Comparison of ENCODE assay signal across 27 cellular contexts in genomic region chr1:245764040-245764439, GRCh38.
"Had no signal": no experiment of that assay in that cellular context is flagged by ENCODE, and none has a peak within 500 bp of the region (broad histone marks: within the 10 kb centered on the region; RNA-seq: fewer than 3 reads in every experiment).

No MANE protein-coding gene starts in this region.

- DNase-seq: activated CD4-positive, alpha-beta T cell treated with anti-CD3 and anti-CD28 coated beads, Interleukin-2, amount 50 U/mL, for 1 hour; activated CD8-positive, alpha-beta T cell treated with anti-CD3 and anti-CD28 coated beads for 36 hours; activated effector memory CD4-positive, alpha-beta T cell treated with Interleukin-2 at 50 U/mL for 16 hours; activated naive CD4-positive, alpha-beta T cell treated with Interleukin-2 at 50 U/mL for 16 hours; activated T-cell treated with anti-CD3 and anti-CD28 coated beads, Interleukin-2, amount 50 U/mL, for 4 hours; anterior cingulate cortex; body of pancreas; cerebellar nuclear complex; dorsolateral prefrontal cortex; effector memory CD4-positive, alpha-beta T cell; erythroblast; head of caudate nucleus; hypothalamus; left ventricle myocardium inferior; right cardiac atrium; spleen; stimulated activated naive CD4-positive, alpha-beta T cell; T-helper 2 cell; tibial artery; upper lobe of right lung had no signal

- H3K4me3 Mint-ChIP-seq: activated CD8-positive, alpha-beta T cell treated with anti-CD3 and anti-CD28 coated beads for 36 hours; activated naive CD8-positive, alpha-beta T cell; activated T-cell treated with anti-CD3 and anti-CD28 coated beads, Interleukin-2, amount 50 U/mL, for 4 hours; neural crest cell had no signal

- H3K4me3 ChIP-seq: body of pancreas, cardiac muscle cell, coronary artery, dorsolateral prefrontal cortex, left ventricle myocardium inferior, lung, spleen, suprapubic skin, tibial artery, upper lobe of right lung had no signal

- ATAC-seq: activated CD8-positive, alpha-beta T cell treated with anti-CD3 and anti-CD28 coated beads for 36 hours; activated T-cell treated with anti-CD3 and anti-CD28 coated beads, Interleukin-2, amount 50 U/mL, for 4 hours; body of pancreas; right cardiac atrium; upper lobe of right lung had no signal

- FAIRE-seq: islet of Langerhans had no signal

- H3K9me3 ChIP-seq: body of pancreas, left ventricle myocardium inferior, spleen, suprapubic skin, upper lobe of right lung had no signal

- H3K27me3 ChIP-seq: body of pancreas, cardiac muscle cell, dorsolateral prefrontal cortex, spleen, suprapubic skin, tibial artery, upper lobe of right lung had no signal

- H3K36me3 ChIP-seq: cardiac muscle cell, suprapubic skin, upper lobe of right lung had no signal

- H3K27me3 Mint-ChIP-seq: activated CD8-positive, alpha-beta T cell treated with anti-CD3 and anti-CD28 coated beads for 36 hours; activated naive CD8-positive, alpha-beta T cell had no signal

- H3K27ac Mint-ChIP-seq: activated CD8-positive, alpha-beta T cell treated with anti-CD3 and anti-CD28 coated beads for 36 hours; activated naive CD8-positive, alpha-beta T cell had no signal

- H3K9me3 Mint-ChIP-seq: neural crest cell had no signal

- H3K27ac ChIP-seq: body of pancreas, cardiac muscle cell, coronary artery, dorsolateral prefrontal cortex, left ventricle myocardium inferior, spleen, suprapubic skin, tibial artery, upper lobe of right lung had no signal

- H3K4me1 ChIP-seq: body of pancreas, left ventricle myocardium inferior, spleen, suprapubic skin, tibial artery, upper lobe of right lung had no signal
